Comparison of ENCODE assay signal across 17 cellular contexts in the genomic region with DNA sequence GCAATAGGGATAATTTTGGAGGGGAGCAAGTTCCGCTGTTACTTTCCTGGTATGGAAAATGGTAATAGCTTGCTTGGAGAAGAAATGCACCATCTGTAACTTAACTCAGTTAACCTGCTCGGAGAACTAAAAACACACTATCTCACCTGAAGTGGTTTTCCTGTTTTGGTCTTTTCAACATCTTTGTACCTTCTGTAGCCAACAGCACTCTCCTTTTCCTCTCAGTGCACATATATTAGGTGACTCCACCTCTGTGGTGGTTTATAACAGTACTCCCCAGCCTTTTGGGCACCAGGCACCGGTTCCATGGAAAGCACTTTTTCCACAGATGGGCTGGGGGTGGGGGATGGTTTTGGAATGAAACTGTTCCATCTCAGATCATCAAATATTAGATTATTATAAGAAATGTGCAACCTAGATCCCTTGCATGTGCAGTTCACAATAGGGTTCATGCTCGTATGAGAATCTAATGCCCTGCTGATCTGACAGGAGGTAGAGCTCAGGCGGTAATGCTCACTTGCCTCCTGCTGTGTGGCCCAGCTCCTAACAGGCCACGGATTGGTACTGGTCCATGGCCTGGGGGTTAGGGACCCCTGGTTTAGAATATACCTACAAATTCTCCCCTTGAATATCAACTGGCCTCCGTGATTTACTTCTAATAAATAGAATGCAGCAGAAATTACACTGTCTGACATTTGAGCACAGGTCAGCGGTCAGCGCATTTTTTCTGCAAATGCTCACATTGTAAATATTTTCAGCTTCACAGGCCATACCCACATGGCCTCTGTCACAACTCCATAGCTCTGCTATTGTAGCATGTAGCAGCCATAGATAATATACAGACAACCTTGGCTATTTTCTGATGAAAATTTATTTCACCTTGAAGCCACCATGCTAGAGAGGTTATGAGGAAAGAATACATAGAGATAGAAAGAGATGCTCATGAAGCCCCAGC.
A peak's percentile ranks its signal among the peaks of the same experiment; 100 is the strongest.
DNase-seq lines count a peak whose midpoint lies in the region; ATAC-seq, FAIRE-seq and TF ChIP-seq lines count a peak whose summit lies in the region.
"Had no signal": no experiment of that assay in that cellular context is flagged by ENCODE, and none has a peak within 500 bp of the region (broad histone marks: within the 10 kb centered on the region; RNA-seq: fewer than 3 reads in every experiment).

No MANE protein-coding gene starts in this region.

- peaks cover 40% of the 10 kb centered on the region for H3K4me1 Mint-ChIP-seq in activated naive CD4-positive, alpha-beta T cell treated with anti-CD3 and anti-CD28 coated beads, Interleukin-2, amount 10 ng/mL, durations not matched to agents 7 days and 5 days
- peaks cover 13% of the 10 kb centered on the region for H3K4me1 Mint-ChIP-seq in T-helper 17 cell
- H3K4me1 Mint-ChIP-seq in activated naive CD8-positive, alpha-beta T cell treated with anti-CD3 and anti-CD28 coated beads, Interleukin-2, amount 50 U/mL, for 24 hours: peaks cover 44% of the 10 kb centered on the region

- H3K9me3 ChIP-seq in T-helper 17 cell (ENCODE audit: control insufficient read depth, low read length, poor library complexity, severe bottlenecking): no peaks in the 10 kb centered on the region
- no peaks in the 10 kb centered on the region for H3K9me3 ChIP-seq in small intestine (ENCODE audit: control insufficient read depth, low read depth)
- H3K9me3 ChIP-seq in thyroid gland: no peaks in the 10 kb centered on the region

- H3K36me3 ChIP-seq in small intestine (ENCODE audit: control insufficient read depth in 2 of 2, insufficient read depth in 2 of 2, low read length in 2 of 2) (no peaks in the 10 kb centered on the region), thyroid gland (no peaks in the 10 kb centered on the region)

- no peak for DNase-seq in activated naive CD4-positive, alpha-beta T cell treated with anti-CD3 and anti-CD28 coated beads, Interleukin-2, amount 10 ng/mL, durations not matched to agents 7 days and 5 days
- DNase-seq in activated naive CD4-positive, alpha-beta T cell treated with anti-CD3 and anti-CD28 coated beads, Interleukin-2, amount 50 U/mL, for 72 hours (ENCODE audit: low spot score in 2 of 2): no peak
- DNase-seq in T-helper 17 cell (no peak), small intestine (peak; percentile 4), thyroid gland (no peak), NCI-H1694 treated with DMSO at 0.1 percent for 48 hours (lab: John Stamatoyannopoulos, UW) (no peak)
- DNase-seq in activated naive CD8-positive, alpha-beta T cell treated with anti-CD3 and anti-CD28 coated beads, Interleukin-2, amount 50 U/mL, for 24 hours: no peak
- DNase-seq: ACHN, DMS79 treated with DMSO at 0.1 percent for 48 hours, H7, KG1, NCI-H1436 treated with DMSO at 0.1 percent for 48 hours, NCI-H2081 treated with DMSO at 0.1 percent for 48 hours, NCI-H510A, NCI-H774, PC-9 had no signal

- H3K27me3 ChIP-seq in small intestine (ENCODE audit: control insufficient read depth in 2 of 2, insufficient read depth in 2 of 2, low read length in 2 of 2) (no peaks in the 10 kb centered on the region), thyroid gland (no peaks in the 10 kb centered on the region)

- CTCF ChIA-PET in activated naive CD4-positive, alpha-beta T cell treated with anti-CD3 and anti-CD28 coated beads, Interleukin-2, amount 10 ng/mL, durations not matched to agents 7 days and 5 days (lab: Charles Lee): no interaction called here

- intact Hi-C loops in thyroid gland (cut with DNase I): no loop called here

- ATAC-seq in activated naive CD4-positive, alpha-beta T cell treated with anti-CD3 and anti-CD28 coated beads, Interleukin-2, amount 50 U/mL, for 72 hours: no peak
- no peak for ATAC-seq in T-helper 17 cell
- no peak for ATAC-seq in activated naive CD8-positive, alpha-beta T cell treated with anti-CD3 and anti-CD28 coated beads, Interleukin-2, amount 50 U/mL, for 24 hours
- ATAC-seq: HepG2 had no signal

- no peak overlapping the region for H3K4me3 ChIP-seq in small intestine (ENCODE audit: low read depth in 1 of 2, low read length in 2 of 2)
- H3K4me3 ChIP-seq in thyroid gland (replicated peaks in 1 of 3): no peak overlapping the region
- H3K4me3 ChIP-seq: PC-9 had no signal

- H3K4me1 ChIP-seq in small intestine (ENCODE audit: control insufficient read depth in 2 of 2, insufficient read depth in 1 of 2, low read depth in 1 of 2, low read length in 1 of 2) (no peaks in the 10 kb centered on the region), thyroid gland (no peaks in the 10 kb centered on the region)

- H3K27ac Mint-ChIP-seq in activated naive CD4-positive, alpha-beta T cell treated with anti-CD3 and anti-CD28 coated beads, Interleukin-2, amount 10 ng/mL, durations not matched to agents 7 days and 5 days: peak overlapping the region; percentile 88
- H3K27ac Mint-ChIP-seq in activated naive CD4-positive, alpha-beta T cell treated with anti-CD3 and anti-CD28 coated beads, Interleukin-2, amount 50 U/mL, for 72 hours: peak overlapping the region in 1 of 2 donors; percentile 20
- H3K27ac Mint-ChIP-seq in T-helper 17 cell: peak overlapping the region; percentile 62
- H3K27ac Mint-ChIP-seq in activated naive CD8-positive, alpha-beta T cell treated with anti-CD3 and anti-CD28 coated beads, Interleukin-2, amount 50 U/mL, for 24 hours: peak overlapping the region; percentile 17

- TF ChIP-seq POLR2A in thyroid gland (IDR thresholded peaks at IDR 0.05): no peak

- FAIRE-seq in small intestine (lab: Jason Lieb, UNC): no peak
- FAIRE-seq: HepG2 had no signal

- no peak overlapping the region for H3K4me3 Mint-ChIP-seq in activated naive CD4-positive, alpha-beta T cell treated with anti-CD3 and anti-CD28 coated beads, Interleukin-2, amount 10 ng/mL, durations not matched to agents 7 days and 5 days
- peak overlapping the region; percentile 60 for H3K4me3 Mint-ChIP-seq in T-helper 17 cell
- H3K4me3 Mint-ChIP-seq in activated naive CD8-positive, alpha-beta T cell treated with anti-CD3 and anti-CD28 coated beads, Interleukin-2, amount 50 U/mL, for 24 hours: no peak overlapping the region

- H3K27ac ChIP-seq in small intestine (ENCODE audit: low read depth in 1 of 2, low read length in 1 of 2) (no peak overlapping the region), thyroid gland (no peak overlapping the region)
- H3K27ac ChIP-seq: PC-9 had no signal

- no peak for TF ChIP-seq CTCF in thyroid gland (IDR thresholded peaks at IDR 0.05)

- peaks cover 13% of the 10 kb centered on the region for H3K9me3 Mint-ChIP-seq in activated naive CD4-positive, alpha-beta T cell treated with anti-CD3 and anti-CD28 coated beads, Interleukin-2, amount 10 ng/mL, durations not matched to agents 7 days and 5 days
- H3K9me3 Mint-ChIP-seq in activated naive CD4-positive, alpha-beta T cell treated with anti-CD3 and anti-CD28 coated beads, Interleukin-2, amount 50 U/mL, for 72 hours: peaks cover 14 to 16% of the 10 kb centered on the region in 2 donors
- peaks cover 23% of the 10 kb centered on the region for H3K9me3 Mint-ChIP-seq in activated naive CD8-positive, alpha-beta T cell treated with anti-CD3 and anti-CD28 coated beads, Interleukin-2, amount 50 U/mL, for 24 hours

- H3K36me3 Mint-ChIP-seq in activated naive CD4-positive, alpha-beta T cell treated with anti-CD3 and anti-CD28 coated beads, Interleukin-2, amount 10 ng/mL, durations not matched to agents 7 days and 5 days: peaks cover 19% of the 10 kb centered on the region
- H3K36me3 Mint-ChIP-seq in activated naive CD4-positive, alpha-beta T cell treated with anti-CD3 and anti-CD28 coated beads, Interleukin-2, amount 50 U/mL, for 72 hours: peaks cover 15 to 16% of the 10 kb centered on the region in 2 donors
- H3K36me3 Mint-ChIP-seq in T-helper 17 cell (ENCODE audit: low read depth): no peaks in the 10 kb centered on the region
- peaks cover 4% of the 10 kb centered on the region for H3K36me3 Mint-ChIP-seq in activated naive CD8-positive, alpha-beta T cell treated with anti-CD3 and anti-CD28 coated beads, Interleukin-2, amount 50 U/mL, for 24 hours (ENCODE audit: low read depth)

- H3K27me3 Mint-ChIP-seq in activated naive CD4-positive, alpha-beta T cell treated with anti-CD3 and anti-CD28 coated beads, Interleukin-2, amount 10 ng/mL, durations not matched to agents 7 days and 5 days: no peaks in the 10 kb centered on the region
- H3K27me3 Mint-ChIP-seq in T-helper 17 cell: no peaks in the 10 kb centered on the region
- H3K27me3 Mint-ChIP-seq in activated naive CD8-positive, alpha-beta T cell treated with anti-CD3 and anti-CD28 coated beads, Interleukin-2, amount 50 U/mL, for 24 hours: no peaks in the 10 kb centered on the region

- 88 to 96% (median 90%) methylated on average over 9 of the region's 9 CpGs for WGBS in small intestine, 3 donors
- WGBS in thyroid gland, 2 donors: 86 to 92% methylated on average over 9 of the region's 9 CpGs
